ENCODE assay signal across 9 cellular contexts in the genomic region with DNA sequence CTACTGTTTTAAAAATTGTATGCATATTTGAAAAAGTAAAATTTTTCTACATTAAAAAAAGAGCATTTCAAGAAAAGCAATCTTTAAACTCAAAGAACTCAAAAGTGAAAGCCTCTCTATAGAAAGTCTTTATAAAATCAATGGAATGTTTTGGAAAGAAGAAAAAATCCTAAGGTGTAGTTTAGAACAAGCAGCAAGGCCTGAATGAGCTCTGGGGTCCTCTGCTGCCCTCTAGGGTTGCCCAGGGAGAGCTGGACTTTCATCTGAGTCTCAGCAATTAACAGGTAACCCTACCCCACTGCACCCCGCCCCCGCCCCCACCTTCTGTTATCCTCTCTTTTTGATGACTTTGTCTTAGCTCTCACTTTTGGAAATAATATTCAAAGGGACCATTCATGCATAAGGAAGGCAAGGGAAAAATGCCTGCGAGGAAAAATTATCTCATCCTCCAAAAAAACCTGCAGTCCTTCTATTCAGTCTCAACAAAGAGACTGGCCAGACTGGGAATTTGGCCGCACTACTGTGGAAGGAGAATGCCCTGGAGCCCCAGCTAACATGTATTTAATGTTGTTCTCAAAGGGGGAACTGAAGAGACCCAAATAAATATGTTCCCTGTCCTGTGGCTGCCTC.
DNase-seq lines count a peak whose midpoint lies in the region; ATAC-seq and TF ChIP-seq lines count a peak whose summit lies in the region.
"Had no signal": no experiment of that assay in that cellular context is flagged by ENCODE, and none has a peak within 500 bp of the region (broad histone marks: within the 10 kb centered on the region; RNA-seq: fewer than 3 reads in every experiment).

No MANE protein-coding gene starts in this region.

- peaks cover 11% of the 10 kb centered on the region for H3K4me1 Mint-ChIP-seq in stimulated activated memory B cell treated with anti-CD40 and anti-IgM and Interleukin-4, amounts not matched to agents 10 μg/mL and 1 μg/mL and 100 μg/mL, for 72 hours

- no peak overlapping the region for H3K4me3 ChIP-seq in astrocyte of the cerebellum (ENCODE audit: low read depth, low read length)

- in situ Hi-C loops in astrocyte of the cerebellum (cut with HindIII; ENCODE audit: low sequenced_read_pairs) = no loop called here

- H3K27ac Mint-ChIP-seq in stimulated activated memory B cell treated with anti-CD40 and anti-IgM and Interleukin-4, amounts not matched to agents 10 μg/mL and 1 μg/mL and 100 μg/mL, for 72 hours = peak overlapping the region; percentile 67
- H3K27ac Mint-ChIP-seq: T-helper 1 cell treated with Interleukin-12 subunit alpha and Interleukin-12 subunit beta and Interleukin-4 antibody, amounts not matched to agents 30 μg/mL and 1 μg/mL, for 36 hours had no signal

- H3K4me3 Mint-ChIP-seq in stimulated activated memory B cell treated with anti-CD40 and anti-IgM and Interleukin-4, amounts not matched to agents 10 μg/mL and 1 μg/mL and 100 μg/mL, for 72 hours = no peak overlapping the region
- H3K4me3 Mint-ChIP-seq: T-helper 1 cell treated with Interleukin-12 subunit alpha and Interleukin-12 subunit beta and Interleukin-4 antibody, amounts not matched to agents 30 μg/mL and 1 μg/mL, for 36 hours had no signal

- no peaks in the 10 kb centered on the region for H3K9me3 Mint-ChIP-seq in stimulated activated memory B cell treated with anti-CD40 and anti-IgM and Interleukin-4, amounts not matched to agents 10 μg/mL and 1 μg/mL and 100 μg/mL, for 72 hours
- H3K9me3 Mint-ChIP-seq: T-helper 1 cell treated with Interleukin-12 subunit alpha and Interleukin-12 subunit beta and Interleukin-4 antibody, amounts not matched to agents 30 μg/mL and 1 μg/mL, for 36 hours had no signal

- peak; percentile 54 for ATAC-seq in GM21737 (IDR thresholded peaks at IDR 0.05; ENCODE audit: unreplicated experiment)
- no peak for ATAC-seq in stimulated activated memory B cell treated with anti-CD40 and anti-IgM and Interleukin-4, amounts not matched to agents 10 μg/mL and 1 μg/mL and 100 μg/mL, for 72 hours
- no peak for ATAC-seq in GM18519 (IDR thresholded peaks at IDR 0.05; ENCODE audit: low FRiP score, unreplicated experiment)

- H3K36me3 Mint-ChIP-seq in stimulated activated memory B cell treated with anti-CD40 and anti-IgM and Interleukin-4, amounts not matched to agents 10 μg/mL and 1 μg/mL and 100 μg/mL, for 72 hours = peaks cover 46% of the 10 kb centered on the region

- peak; percentile 81 for TF ChIP-seq CTCF in astrocyte of the cerebellum (IDR thresholded peaks at IDR 0.05; ENCODE audit: low read depth, low read length, missing control alignments)

- H3K27me3 Mint-ChIP-seq in stimulated activated memory B cell treated with anti-CD40 and anti-IgM and Interleukin-4, amounts not matched to agents 10 μg/mL and 1 μg/mL and 100 μg/mL, for 72 hours = no peaks in the 10 kb centered on the region

- DNase-seq in COLO829 (ENCODE audit: low spot score) (peak; percentile 64), NCI-H82 treated with DMSO at 0.1 percent for 48 hours (lab: John Stamatoyannopoulos, UW; ENCODE audit: unreplicated experiment) (peak; percentile 22), astrocyte of the cerebellum (ENCODE audit: low read depth) (peak; percentile 52), iPS-NIHi11 (ENCODE audit: low spot score) (peak; percentile 83), T-helper 9 cell (no peak)
